Comparison of ENCODE assay signal across 15 cellular contexts in the genomic region with DNA sequence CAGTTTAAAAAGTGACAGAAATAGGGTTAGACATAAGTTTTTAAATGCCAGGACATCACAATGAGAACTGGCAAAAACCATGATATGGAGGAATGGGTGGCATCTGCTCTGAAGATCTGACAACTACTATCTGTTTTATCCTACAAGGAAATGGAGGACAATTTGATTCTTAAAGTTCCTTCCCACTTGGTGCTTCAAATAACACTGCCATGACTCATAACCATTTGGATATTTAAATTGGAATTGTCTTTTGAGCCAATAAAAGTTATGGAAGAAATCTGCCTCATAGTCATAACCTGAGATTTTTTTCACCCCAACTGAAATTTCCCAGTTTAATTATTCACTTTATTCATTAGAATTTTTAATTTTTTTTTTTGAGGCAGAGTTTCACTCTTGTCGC.
"Had no signal": no experiment of that assay in that cellular context is flagged by ENCODE, and none has a peak within 500 bp of the region (broad histone marks: within the 10 kb centered on the region; RNA-seq: fewer than 3 reads in every experiment).

No MANE protein-coding gene starts in this region.

- DNase-seq: activated CD4-positive, alpha-beta T cell treated with anti-CD3 and anti-CD28 coated beads for 1 hour; activated gamma-delta T cell treated with Interleukin-2 at 50 U/mL for 16 hours; activated T-cell treated with anti-CD3 and anti-CD28 coated beads, Interleukin-2, amount 50 U/mL, for 72 hours; effector memory CD4-positive, alpha-beta T cell; heart right ventricle; immature natural killer cell; kidney glomerular epithelial cell; left ventricle myocardium superior; naive thymus-derived CD8-positive, alpha-beta T cell; stimulated activated CD4-positive, alpha-beta T cell treated with anti-CD3 and anti-CD28 coated beads, Interleukin-2, amount 100 ng/mL, for 24 hours; transverse colon; uterus; WERI-Rb-1 had no signal

- H3K36me3 ChIP-seq: heart right ventricle, prostate gland, right atrium auricular region, transverse colon, uterus, WERI-Rb-1 had no signal

- H3K27me3 ChIP-seq: right atrium auricular region, transverse colon, uterus had no signal

- H3K27ac ChIP-seq: heart right ventricle, prostate gland, right atrium auricular region, transverse colon, uterus, WERI-Rb-1 had no signal

- H3K9me3 ChIP-seq: heart right ventricle, prostate gland, right atrium auricular region, transverse colon, uterus had no signal

- H3K4me3 ChIP-seq: heart right ventricle, prostate gland, right atrium auricular region, transverse colon, uterus had no signal

- H3K4me1 ChIP-seq: prostate gland, right atrium auricular region, uterus had no signal
